1 cellular context compared by ENCODE assay signal in genomic region chr15:43514241-43515057, GRCh38.
TF ChIP-seq lines count a peak whose summit lies in the region.

No MANE protein-coding gene starts in this region.

TF ChIP-seq in GM23338, 12 proteins besides CTCF, POLR2A, EP300 and RAD21 (continued from another document):
- TF ChIP-seq ZNF462 (CRISPR knock-in tag; IDR thresholded peaks at IDR 0.05) (no peak), ZNF114 (CRISPR knock-in tag; IDR thresholded peaks at IDR 0.05) (no peak), ZNF331 (CRISPR knock-in tag; IDR thresholded peaks at IDR 0.05; ENCODE audit: low read depth) (no peak), EZH2phosphoT487 (IDR thresholded peaks at IDR 0.05; ENCODE audit: unreplicated experiment) (no peak)
TF ChIP-seq in GM23338: peak in this region for 0.
